Comparison of ENCODE assay signal across 8 cellular contexts in genomic region chr15:58748040-58748786, GRCh38. TPM values are rescaled to one million over a fixed set of nuclear protein-coding genes. Genes with fewer than 3 reads are reported as not detected.
DNase-seq lines count a peak whose midpoint lies in the region; ATAC-seq and TF ChIP-seq lines count a peak whose summit lies in the region.

No MANE protein-coding gene starts in this region.

- no peaks in the 10 kb centered on the region for H3K36me3 ChIP-seq in skeletal muscle satellite cell (ENCODE audit: insufficient read depth, low read length)

- H3K4me1 Mint-ChIP-seq in activated T-cell treated with anti-CD3 and anti-CD28 coated beads, Interleukin-2, amount 50 U/mL, for 4 hours (ENCODE audit: low read depth) = peaks cover 48% of the 10 kb centered on the region

- no peaks in the 10 kb centered on the region for H3K27me3 ChIP-seq in skeletal muscle satellite cell (ENCODE audit: control insufficient read depth, insufficient read depth, low read length)

- H3K9me3 ChIP-seq in skeletal muscle satellite cell (replicated peaks; ENCODE audit: low read length) = no peaks in the 10 kb centered on the region

- DNase-seq in GM10248 (ENCODE audit: extremely low spot score) = peak; percentile 20
- no peak for DNase-seq in activated T-cell treated with anti-CD3 and anti-CD28 coated beads, Interleukin-2, amount 50 U/mL, for 4 hours
- DNase-seq in germinal center (ENCODE audit: low spot score) = peak; percentile 18
- DNase-seq in HuH-7 (ENCODE audit: low spot score) = no peak
- no peak for DNase-seq in NCI-H1436 (lab: John Stamatoyannopoulos, UW)

- no peaks in the 10 kb centered on the region for H3K9me3 Mint-ChIP-seq in activated T-cell treated with anti-CD3 and anti-CD28 coated beads, Interleukin-2, amount 50 U/mL, for 4 hours

- no peaks in the 10 kb centered on the region for H3K27me3 Mint-ChIP-seq in activated T-cell treated with anti-CD3 and anti-CD28 coated beads, Interleukin-2, amount 50 U/mL, for 4 hours (ENCODE audit: low read depth)

- peak overlapping the region; percentile 97 for H3K9ac ChIP-seq in skeletal muscle satellite cell (ENCODE audit: low read depth, low read length)

- CTCF ChIA-PET in GM10248 (lab: Yijun Ruan, JAX) = interaction anchor here (1.0 to 1.3 kb wide), 3 partner anchors 28 to 261 kb away, joined by 3 read pairs; no protein-coding TSS in a partner anchor

- peak overlapping the region; percentile 99 for H3K4me3 ChIP-seq in skeletal muscle satellite cell (ENCODE audit: low read length)

- peak overlapping the region; percentile 96 for H3K4me3 Mint-ChIP-seq in activated T-cell treated with anti-CD3 and anti-CD28 coated beads, Interleukin-2, amount 50 U/mL, for 4 hours

- no peak for TF ChIP-seq CTCF in GM10248 (IDR thresholded peaks at IDR 0.05; ENCODE audit: control extremely low read depth, extremely low read depth, low read depth, missing control alignments)

- POLR2A ChIA-PET in GM10248 (lab: Yijun Ruan, JAX) = no interaction called here

- ATAC-seq in HG03196 (IDR thresholded peaks at IDR 0.05; ENCODE audit: unreplicated experiment) = peak; percentile 9
- peak in 1 of 2 donors; percentile 10 for ATAC-seq in activated T-cell treated with anti-CD3 and anti-CD28 coated beads, Interleukin-2, amount 50 U/mL, for 4 hours
- ATAC-seq in GM21423 (IDR thresholded peaks at IDR 0.05; ENCODE audit: unreplicated experiment) = no peak

- peaks cover 23% of the 10 kb centered on the region for H3K4me1 ChIP-seq in skeletal muscle satellite cell (ENCODE audit: control insufficient read depth, insufficient read depth, low read length)

- peaks cover 2% of the 10 kb centered on the region for H3K36me3 Mint-ChIP-seq in activated T-cell treated with anti-CD3 and anti-CD28 coated beads, Interleukin-2, amount 50 U/mL, for 4 hours (ENCODE audit: insufficient read depth)

- peak overlapping the region; percentile 76 for H3K4me2 ChIP-seq in skeletal muscle satellite cell (ENCODE audit: low read length)

RNA-seq across cellular contexts. Expression of gene ADAM10, which starts 1.3 kb away (rescaled TPM):
- 10 to 100 TPM; 57.0 to 60.2 (median 57.5) TPM for total RNA-seq in activated T-cell treated with anti-CD3 and anti-CD28 coated beads, Interleukin-2, amount 50 U/mL, for 4 hours
- 55.5 and 77.6 TPM in 2 replicates for total RNA-seq in skeletal muscle satellite cell (2012; rRNA removed)

RNA-seq across cellular contexts. Expression of gene MINDY2, which starts 22.9 kb away (rescaled TPM):
- total RNA-seq in activated T-cell treated with anti-CD3 and anti-CD28 coated beads, Interleukin-2, amount 50 U/mL, for 4 hours = 1 to 10 TPM; 4.1 to 8.4 (median 5.9) TPM
- total RNA-seq in skeletal muscle satellite cell (2012; rRNA removed) = 11.4 and 13.7 TPM in 2 replicates

Comparison
In these comparisons a context has a peak if more than half of its experiments do, and no peak if none do; other contexts are left out.
1. DNase-seq: peak in GM10248 (single experiment) and germinal center (single experiment); none in activated T-cell treated with anti-CD3 and anti-CD28 coated beads, Interleukin-2, amount 50 U/mL, for 4 hours (single experiment), HuH-7 (single experiment) and NCI-H1436 (single experiment).